Comparison of ENCODE assay signal across 8 cellular contexts in the genomic region with DNA sequence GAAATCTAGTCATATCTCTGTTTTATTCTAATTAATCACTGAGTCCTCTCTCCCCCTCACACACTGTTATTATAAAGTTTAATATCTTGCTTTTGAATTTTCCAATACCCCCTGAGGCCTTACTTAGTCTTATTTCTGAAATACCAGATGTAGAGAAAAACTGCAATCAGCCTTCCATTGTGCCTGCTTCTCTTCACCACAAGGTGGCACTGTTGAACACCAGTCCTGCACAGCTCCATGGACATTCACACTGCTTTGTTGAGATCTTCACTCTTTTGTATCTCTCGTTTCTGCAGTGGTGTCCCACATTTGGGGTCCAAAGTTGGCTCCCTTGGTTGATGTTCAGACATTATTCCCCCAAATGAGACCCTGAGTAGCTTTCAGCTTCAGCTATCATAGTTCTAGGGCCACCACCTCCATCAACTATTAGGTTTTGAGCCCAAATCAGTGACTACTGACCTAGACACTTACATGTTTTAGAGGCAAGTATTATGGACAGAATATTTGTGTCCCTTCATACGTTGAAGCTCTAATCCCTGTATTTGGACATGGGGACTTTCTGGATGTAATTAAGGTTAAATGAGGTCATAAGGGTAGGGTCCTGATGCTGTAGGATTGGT. TPM values are rescaled to one million over a fixed set of nuclear protein-coding genes. Genes with fewer than 3 reads are reported as not detected.
DNase-seq lines count a peak whose midpoint lies in the region; ATAC-seq and TF ChIP-seq lines count a peak whose summit lies in the region.
"Had no signal": no experiment of that assay in that cellular context is flagged by ENCODE, and none has a peak within 500 bp of the region (broad histone marks: within the 10 kb centered on the region; RNA-seq: fewer than 3 reads in every experiment).

No MANE protein-coding gene starts in this region.

- TF ChIP-seq CTCF in GM13977 (IDR thresholded peaks at IDR 0.05; ENCODE audit: extremely low read depth, insufficient read depth, missing control alignments) (peak; percentile 45), VCaP (conservative IDR thresholded peaks at IDR 0.05) (peak; percentile 51), right lobe of liver (IDR thresholded peaks at IDR 0.05) (peak; percentile 18 to 38 (median 28))

- intact Hi-C loops in right lobe of liver (cut with DNase I) = no loop called here

- DNase-seq in Caki2 (ENCODE audit: low read depth) = peak; percentile 35
- DNase-seq in GM13977 (ENCODE audit: low spot score) = no peak
- no peak for DNase-seq in right lobe of liver
- no peak for DNase-seq in GM03348 (ENCODE audit: low spot score)
- no peak for DNase-seq in activated effector memory CD4-positive, alpha-beta T cell treated with anti-CD3 and anti-CD28 coated beads, Interleukin-2, amount 50 U/mL, for 16 hours
- DNase-seq: NCI-H774 had no signal

- no peaks in the 10 kb centered on the region for H3K4me1 ChIP-seq in right lobe of liver

- H3K9me3 ChIP-seq in right lobe of liver = no peaks in the 10 kb centered on the region

- no peaks in the 10 kb centered on the region for H3K36me3 ChIP-seq in right lobe of liver

- in situ Hi-C loops in Caki2 (cut with HindIII; ENCODE audit: low pct_unique_long_range_greater_than_20kb, low sequenced_read_pairs) (no loop called here), GM13977 (cut with MboI; ENCODE audit: low pct_unique_long_range_greater_than_20kb, low sequenced_read_pairs, unreplicated experiment) (no loop called here)

- H3K27me3 ChIP-seq in right lobe of liver = no peaks in the 10 kb centered on the region

- no peak for ATAC-seq in right lobe of liver
- ATAC-seq in GM21619 (IDR thresholded peaks at IDR 0.05; ENCODE audit: unreplicated experiment) = no peak

- no peak overlapping the region for H3K4me3 ChIP-seq in right lobe of liver

- 67% methylated on average over 2 of the region's 2 CpGs for WGBS in right lobe of liver (ENCODE audit: insufficient coverage, low coverage, low lambda C conversion rate, missing lambda C conversion rate)

- no peak overlapping the region for H3K27ac ChIP-seq in VCaP
- H3K27ac ChIP-seq in right lobe of liver = no peak overlapping the region

- TF ChIP-seq POLR2A in right lobe of liver (IDR thresholded peaks at IDR 0.05) = no peak

RNA-seq across cellular contexts. Expression of a gene that starts 24.3 kb away (rescaled TPM):
- total RNA-seq in Caki2 (2014; rRNA removed; shearing (Covaris generic); ENCODE audit: low replicate concordance) = 78.2 and 95.2 TPM in 2 replicates
- total RNA-seq in right lobe of liver = 10 to 100 TPM; 15.3 to 24.3 (median 19.2) TPM
